Comparison of ENCODE assay signal across 17 cellular contexts in the genomic region with DNA sequence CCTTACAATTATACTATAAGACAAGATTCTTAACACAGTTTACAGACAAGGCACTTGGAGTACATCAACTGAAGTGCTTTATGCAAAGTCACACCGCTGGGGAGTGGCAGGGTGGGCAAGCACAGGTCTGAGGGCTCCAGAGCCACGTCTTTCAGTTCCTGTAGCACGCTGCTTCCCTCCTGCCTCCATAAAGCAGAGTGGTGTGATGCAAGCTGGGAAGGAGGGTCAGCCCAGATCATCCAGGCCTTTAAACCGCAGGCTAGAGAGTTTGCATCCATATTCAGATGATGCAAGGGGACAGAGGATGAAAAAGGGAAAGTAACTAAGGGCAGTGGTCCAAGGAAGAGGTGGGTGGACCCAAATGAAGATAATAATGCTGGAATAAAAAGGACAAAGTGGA.
"Had no signal": no experiment of that assay in that cellular context is flagged by ENCODE, and none has a peak within 500 bp of the region (broad histone marks: within the 10 kb centered on the region; RNA-seq: fewer than 3 reads in every experiment).

No MANE protein-coding gene starts in this region.

- H3K27me3 ChIP-seq: gastroesophageal sphincter, neutrophil had no signal

- H3K27ac ChIP-seq: epithelial cell of prostate, gastroesophageal sphincter, neutrophil, parathyroid adenoma had no signal

- H3K79me2 ChIP-seq: parathyroid adenoma had no signal

- H3K4me3 ChIP-seq: gastroesophageal sphincter, lung had no signal

- H3K4me1 ChIP-seq: parathyroid adenoma had no signal

- H3K9me3 ChIP-seq: gastroesophageal sphincter, neutrophil had no signal

- H3K9ac ChIP-seq: parathyroid adenoma had no signal

- H2AFZ ChIP-seq: parathyroid adenoma had no signal

- FAIRE-seq: islet of Langerhans had no signal

- DNase-seq: activated CD4-positive, alpha-beta T cell treated with anti-CD3 and anti-CD28 coated beads, Interleukin-2, amount 10 ng/mL, durations not matched to agents 24 days and 14 days; activated CD4-positive, CD25-positive, alpha-beta regulatory T cell; activated CD8-positive, alpha-beta memory T cell treated with anti-CD3 and anti-CD28 coated beads, Interleukin-2, amount 50 U/mL, for 48 hours; activated naive CD8-positive, alpha-beta T cell treated with anti-CD3 and anti-CD28 coated beads for 36 hours; activated T-cell treated with anti-CD3 and anti-CD28 coated beads, Interleukin-2, amount 50 U/mL, for 72 hours; anterior cingulate cortex; effector memory CD8-positive, alpha-beta T cell; left colon; naive B cell; stimulated activated CD4-positive, alpha-beta T cell treated with anti-CD3 and anti-CD28 coated beads, Interleukin-12 subunit alpha, Interleukin-12 subunit beta, amount 100 ng/mL, for 4 hours; T-helper 17 cell had no signal
